In the genomic region with DNA sequence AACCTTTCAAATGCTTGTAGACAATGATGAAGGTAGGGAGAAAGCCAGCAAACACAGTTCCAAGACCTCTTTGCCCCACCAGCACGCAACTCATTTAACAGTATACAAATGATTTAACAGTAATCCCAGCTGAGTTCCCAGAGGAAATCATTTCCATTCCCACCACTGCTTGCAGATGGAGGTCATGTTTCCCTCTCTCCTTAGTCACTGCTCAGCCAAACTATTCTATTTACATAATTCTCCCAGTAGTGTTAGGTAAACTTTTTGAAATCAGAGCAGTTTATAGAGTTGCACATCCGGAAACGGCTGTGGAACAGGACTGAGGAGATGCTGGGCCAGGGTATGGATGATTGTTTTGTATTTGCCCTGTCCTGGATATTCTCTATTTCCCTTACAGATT, we compare ENCODE assay signal across 23 cellular contexts.
DNase-seq lines count a peak whose midpoint lies in the region; ATAC-seq and TF ChIP-seq lines count a peak whose summit lies in the region.
"Had no signal": no experiment of that assay in that cellular context is flagged by ENCODE, and none has a peak within 500 bp of the region (broad histone marks: within the 10 kb centered on the region; RNA-seq: fewer than 3 reads in every experiment).

No MANE protein-coding gene starts in this region.

- H3K4me1 Mint-ChIP-seq in endothelial cell (ENCODE audit: unreplicated experiment) (peaks cover 3% of the 10 kb centered on the region), osteocyte (ENCODE audit: unreplicated experiment) (peaks cover 22% of the 10 kb centered on the region), type B pancreatic cell (ENCODE audit: unreplicated experiment) (peaks cover 10% of the 10 kb centered on the region)
- no peaks in the 10 kb centered on the region for H3K4me1 Mint-ChIP-seq in effector memory CD8-positive, alpha-beta T cell (ENCODE audit: low read depth in 2 of 2)
- H3K4me1 Mint-ChIP-seq: T-helper 17 cell had no signal

- no peak overlapping the region for H3K27ac ChIP-seq in ascending aorta
- H3K27ac ChIP-seq: SJCRH30, tibial artery had no signal

- H3K27ac Mint-ChIP-seq in endothelial cell (ENCODE audit: unreplicated experiment) (peak overlapping the region; percentile 37), osteocyte (ENCODE audit: unreplicated experiment) (peak overlapping the region; percentile 66), type B pancreatic cell (no peak overlapping the region)
- no peak overlapping the region for H3K27ac Mint-ChIP-seq in effector memory CD8-positive, alpha-beta T cell
- H3K27ac Mint-ChIP-seq: activated CD8-positive, alpha-beta T cell treated with anti-CD3 and anti-CD28 coated beads for 36 hours; T-helper 17 cell had no signal

- H3K27me3 Mint-ChIP-seq in endothelial cell (ENCODE audit: unreplicated experiment): no peaks in the 10 kb centered on the region
- no peaks in the 10 kb centered on the region for H3K27me3 Mint-ChIP-seq in osteocyte (ENCODE audit: unreplicated experiment)
- no peaks in the 10 kb centered on the region for H3K27me3 Mint-ChIP-seq in type B pancreatic cell
- no peaks in the 10 kb centered on the region for H3K27me3 Mint-ChIP-seq in effector memory CD8-positive, alpha-beta T cell
- H3K27me3 Mint-ChIP-seq: activated CD8-positive, alpha-beta T cell treated with anti-CD3 and anti-CD28 coated beads for 36 hours; T-helper 17 cell had no signal

- peak; percentile 62 for DNase-seq in DMS53 treated with DMSO at 0.1 percent for 48 hours (lab: John Stamatoyannopoulos, UW; ENCODE audit: unreplicated experiment)
- peak; percentile 59 for DNase-seq in NCI-H69 (lab: John Stamatoyannopoulos, UW)
- no peak for DNase-seq in endothelial cell (ENCODE audit: low spot score)
- DNase-seq in osteocyte (ENCODE audit: extremely low spot score, unreplicated experiment): no peak
- no peak for DNase-seq in ascending aorta (ENCODE audit: low spot score in 2 of 2)
- no peak for DNase-seq in type B pancreatic cell (ENCODE audit: extremely low spot score, unreplicated experiment)
- DNase-seq in effector memory CD8-positive, alpha-beta T cell: no peak
- DNase-seq: activated CD4-positive, CD25-positive, alpha-beta regulatory T cell; activated CD8-positive, alpha-beta T cell treated with anti-CD3 and anti-CD28 coated beads for 36 hours; activated naive CD4-positive, alpha-beta T cell; activated T-cell treated with anti-CD3 and anti-CD28 coated beads, Interleukin-2, amount 50 U/mL, for 1 hour; cortex of kidney; head of caudate nucleus; NCI-H1105; NCI-H2081 treated with DMSO at 0.1 percent for 48 hours; nucleus accumbens; stimulated activated CD4-positive, alpha-beta T cell treated with anti-CD3 and anti-CD28 coated beads, Interleukin-2, amount 100 ng/mL, for 24 hours; stimulated activated naive CD4-positive, alpha-beta T cell treated with Interleukin-2 at 50 U/mL for 16 hours; T-helper 17 cell; tibial artery had no signal

- no peaks in the 10 kb centered on the region for H3K9me3 ChIP-seq in ascending aorta
- H3K9me3 ChIP-seq: SJCRH30, tibial artery had no signal

- H3K4me3 ChIP-seq in ascending aorta: no peak overlapping the region
- H3K4me3 ChIP-seq: SJCRH30, tibial artery had no signal

- intact Hi-C loops in ascending aorta (cut with DNase I): no loop called here

- no peaks in the 10 kb centered on the region for H3K9me3 Mint-ChIP-seq in endothelial cell (ENCODE audit: unreplicated experiment)
- H3K9me3 Mint-ChIP-seq in osteocyte (ENCODE audit: unreplicated experiment): no peaks in the 10 kb centered on the region
- no peaks in the 10 kb centered on the region for H3K9me3 Mint-ChIP-seq in type B pancreatic cell
- H3K9me3 Mint-ChIP-seq in effector memory CD8-positive, alpha-beta T cell: peaks cover 13 to 20% of the 10 kb centered on the region in 2 donors

- ATAC-seq in GM19455 (IDR thresholded peaks at IDR 0.05; ENCODE audit: unreplicated experiment): no peak
- ATAC-seq in effector memory CD8-positive, alpha-beta T cell (replicated peaks): no peak
- ATAC-seq: activated CD8-positive, alpha-beta T cell treated with anti-CD3 and anti-CD28 coated beads for 36 hours; sciatic nerve; T-helper 17 cell had no signal

- H3K36me3 ChIP-seq in ascending aorta: no peaks in the 10 kb centered on the region
- H3K36me3 ChIP-seq: SJCRH30, tibial artery had no signal

- H3K4me1 ChIP-seq in ascending aorta: no peaks in the 10 kb centered on the region
- H3K4me1 ChIP-seq: SJCRH30, tibial artery had no signal

- H3K36me3 Mint-ChIP-seq in endothelial cell (ENCODE audit: low read depth, unreplicated experiment): no peaks in the 10 kb centered on the region
- H3K36me3 Mint-ChIP-seq in osteocyte (ENCODE audit: unreplicated experiment): no peaks in the 10 kb centered on the region
- H3K36me3 Mint-ChIP-seq in type B pancreatic cell: no peaks in the 10 kb centered on the region
- H3K36me3 Mint-ChIP-seq in effector memory CD8-positive, alpha-beta T cell (ENCODE audit: insufficient read depth): no peaks in the 10 kb centered on the region

- TF ChIP-seq CTCF in endothelial cell (IDR thresholded peaks at IDR 0.05; ENCODE audit: unreplicated experiment): no peak
- no peak for TF ChIP-seq CTCF in osteocyte (IDR thresholded peaks at IDR 0.05)
- no peak for TF ChIP-seq CTCF in ascending aorta (IDR thresholded peaks at IDR 0.05)
- no peak for TF ChIP-seq CTCF in type B pancreatic cell (conservative IDR thresholded peaks at IDR 0.05)

- H3K4me3 Mint-ChIP-seq in endothelial cell (ENCODE audit: unreplicated experiment): no peak overlapping the region
- H3K4me3 Mint-ChIP-seq in osteocyte (ENCODE audit: unreplicated experiment): no peak overlapping the region
- no peak overlapping the region for H3K4me3 Mint-ChIP-seq in type B pancreatic cell
- no peak overlapping the region for H3K4me3 Mint-ChIP-seq in effector memory CD8-positive, alpha-beta T cell
- H3K4me3 Mint-ChIP-seq: activated CD8-positive, alpha-beta T cell treated with anti-CD3 and anti-CD28 coated beads for 36 hours; T-helper 17 cell had no signal

- no peaks in the 10 kb centered on the region for H3K27me3 ChIP-seq in ascending aorta
- H3K27me3 ChIP-seq: SJCRH30, tibial artery had no signal

Comparison
In these comparisons a context has a peak if more than half of its experiments do, and no peak if none do; other contexts are left out.
1. DNase-seq: peak in DMS53 treated with DMSO at 0.1 percent for 48 hours (single experiment) and NCI-H69 (single experiment); none in endothelial cell (single experiment), osteocyte (single experiment), ascending aorta (0 of 2), type B pancreatic cell (single experiment) and effector memory CD8-positive, alpha-beta T cell (0 of 3).
2. H3K27ac Mint-ChIP-seq: peak in endothelial cell (single experiment) and osteocyte (single experiment); none in type B pancreatic cell (single experiment) and effector memory CD8-positive, alpha-beta T cell (0 of 2).